14 cellular contexts compared by ENCODE assay signal in the genomic region with DNA sequence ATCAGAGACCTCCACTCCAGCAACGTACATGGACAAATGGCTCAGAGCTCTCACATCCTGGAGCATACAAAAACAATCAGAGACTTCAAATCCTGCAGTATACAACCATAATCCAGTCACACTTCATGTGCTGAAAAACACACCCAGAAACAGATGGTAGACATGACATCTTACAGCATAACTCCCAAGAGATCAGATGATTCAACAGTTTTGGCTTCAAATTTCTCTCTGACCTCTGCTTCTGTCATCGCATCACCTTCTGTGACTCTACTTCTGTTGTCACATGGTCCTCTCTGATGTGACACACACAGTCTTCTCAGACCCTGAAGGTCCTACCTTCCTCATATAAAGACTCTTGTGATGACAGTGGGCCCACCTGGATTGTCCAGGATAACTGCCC. TPM values are rescaled to one million over a fixed set of nuclear protein-coding genes. Genes with fewer than 3 reads are reported as not detected.
DNase-seq lines count a peak whose midpoint lies in the region; ATAC-seq, FAIRE-seq and TF ChIP-seq lines count a peak whose summit lies in the region.
"Had no signal": no experiment of that assay in that cellular context is flagged by ENCODE, and none has a peak within 500 bp of the region (broad histone marks: within the 10 kb centered on the region; RNA-seq: fewer than 3 reads in every experiment).

No MANE protein-coding gene starts in this region.

- peak overlapping the region in 1 of 2 donors; percentile 47 for H3K4me3 Mint-ChIP-seq in stimulated activated naive CD8-positive, alpha-beta T cell treated with anti-CD3 and anti-CD28 coated beads, Interleukin-15, amount 100 ng/mL, for 72 hours
- H3K4me3 Mint-ChIP-seq in activated CD4-positive, alpha-beta memory T cell treated with anti-CD3 and anti-CD28 coated beads for 36 hours: no peak overlapping the region

- CTCF ChIA-PET in activated CD4-positive, alpha-beta memory T cell treated with anti-CD3 and anti-CD28 coated beads for 36 hours (lab: Charles Lee): interaction anchor here (2.0 kb wide), 1 partner anchor 22 kb away, joined by 4 read pairs; no protein-coding TSS in a partner anchor

- no peak for TF ChIP-seq CTCF in kidney (IDR thresholded peaks at IDR 0.05; ENCODE audit: borderline replicate concordance, extremely low read depth, insufficient read depth)
- TF ChIP-seq CTCF in osteoblast (IDR thresholded peaks at IDR 0.05; ENCODE audit: extremely low read depth, low read depth, low read length): no peak

- no peak overlapping the region for H3K9ac ChIP-seq in kidney (ENCODE audit: low read length in 2 of 2)

- no peak for FAIRE-seq in kidney (lab: Jason Lieb, UNC)

- no peaks in the 10 kb centered on the region for H3K36me3 ChIP-seq in urinary bladder (ENCODE audit: insufficient read depth)
- H3K36me3 ChIP-seq in kidney (ENCODE audit: control insufficient read depth in 1 of 2, insufficient read depth in 2 of 2, low read length in 2 of 2): no peaks in the 10 kb centered on the region
- no peaks in the 10 kb centered on the region for H3K36me3 ChIP-seq in osteoblast (ENCODE audit: insufficient read depth, low read length)
- H3K36me3 ChIP-seq: left lung had no signal

- H3K4me3 ChIP-seq in urinary bladder (ENCODE audit: low read depth, low read length): no peak overlapping the region
- no peak overlapping the region for H3K4me3 ChIP-seq in kidney (ENCODE audit: low read length in 2 of 2)
- H3K4me3 ChIP-seq in osteoblast (ENCODE audit: insufficient read depth, low read length): no peak overlapping the region
- H3K4me3 ChIP-seq: left lung had no signal

- H3K27ac ChIP-seq in urinary bladder (ENCODE audit: low read depth): peak overlapping the region; percentile 23
- no peak overlapping the region for H3K27ac ChIP-seq in kidney (ENCODE audit: low read depth in 2 of 2, low read length in 2 of 2)
- H3K27ac ChIP-seq in osteoblast (ENCODE audit: low read depth, low read length): no peak overlapping the region
- H3K27ac ChIP-seq: left lung had no signal

- no peak overlapping the region for H3K4me2 ChIP-seq in osteoblast (ENCODE audit: insufficient read depth, low read length)

- WGBS in urinary bladder: 41% methylated on average over 2 of the region's 2 CpGs

- no peaks in the 10 kb centered on the region for H3K36me3 Mint-ChIP-seq in activated CD4-positive, alpha-beta memory T cell treated with anti-CD3 and anti-CD28 coated beads for 36 hours

- H3K79me2 ChIP-seq in osteoblast (ENCODE audit: insufficient read depth, low read length): no peaks in the 10 kb centered on the region

- no peak for DNase-seq in stimulated activated naive CD8-positive, alpha-beta T cell treated with anti-CD3 and anti-CD28 coated beads, Interleukin-15, Interleukin-2, amounts not matched to agents 100 U/mL and 50 U/mL, for 24 hours
- no peak for DNase-seq in stimulated activated naive CD8-positive, alpha-beta T cell treated with anti-CD3 and anti-CD28 coated beads, Interleukin-15, amount 100 ng/mL, for 72 hours
- no peak for DNase-seq in activated CD4-positive, alpha-beta memory T cell treated with anti-CD3 and anti-CD28 coated beads for 36 hours
- DNase-seq in fibroblast of gingiva (ENCODE audit: low read depth) (peak; percentile 43), mucosa of gallbladder (ENCODE audit: low spot score) (no peak), kidney (no peak), osteoblast (ENCODE audit: insufficient read length, low spot score, missing footprints) (no peak)
- DNase-seq: activated CD8-positive, alpha-beta memory T cell treated with anti-CD3 and anti-CD28 coated beads, Interleukin-2, amount 50 U/mL, for 4 hours; cerebellar nuclear complex; left lung; NCI-H187; nucleus accumbens had no signal

- H3K4me1 ChIP-seq in urinary bladder (ENCODE audit: insufficient read depth) (no peaks in the 10 kb centered on the region), kidney (ENCODE audit: control insufficient read depth in 1 of 2, insufficient read depth in 1 of 2, low read depth in 1 of 2, low read length in 2 of 2) (peaks cover 0 to 9% of the 10 kb centered on the region in 2 donors), osteoblast (ENCODE audit: insufficient read depth, low read length) (peaks cover 17% of the 10 kb centered on the region)
- H3K4me1 ChIP-seq: left lung had no signal

- H3K9me3 ChIP-seq in kidney (ENCODE audit: control insufficient read depth in 1 of 2, low read length in 2 of 2) (no peaks in the 10 kb centered on the region), osteoblast (ENCODE audit: low read depth, low read length) (no peaks in the 10 kb centered on the region)
- H3K9me3 ChIP-seq: left lung had no signal

- POLR2A ChIA-PET in activated CD4-positive, alpha-beta memory T cell treated with anti-CD3 and anti-CD28 coated beads for 36 hours (lab: Charles Lee): interaction anchor here (1.6 kb wide), 1 partner anchor 22 kb away, joined by 7 read pairs; no protein-coding TSS in a partner anchor

- intact Hi-C loops in activated CD4-positive, alpha-beta memory T cell treated with anti-CD3 and anti-CD28 coated beads for 36 hours (cut with micrococcal nuclease): loop anchor here (10.0 kb wide), 1 partner anchor 200 kb away; a partner anchor contains a TSS
- intact Hi-C loops in kidney (cut with DNase I): no loop called here

- H3K27me3 ChIP-seq in osteoblast (ENCODE audit: insufficient read depth, low read length): no peaks in the 10 kb centered on the region
- H3K27me3 ChIP-seq: left lung had no signal

- H3K27me3 Mint-ChIP-seq in stimulated activated naive CD8-positive, alpha-beta T cell treated with anti-CD3 and anti-CD28 coated beads, Interleukin-15, amount 100 ng/mL, for 72 hours: no peaks in the 10 kb centered on the region
- no peaks in the 10 kb centered on the region for H3K27me3 Mint-ChIP-seq in activated CD4-positive, alpha-beta memory T cell treated with anti-CD3 and anti-CD28 coated beads for 36 hours

- no peaks in the 10 kb centered on the region for H3K9me3 Mint-ChIP-seq in stimulated activated naive CD8-positive, alpha-beta T cell treated with anti-CD3 and anti-CD28 coated beads, Interleukin-15, amount 100 ng/mL, for 72 hours
- no peaks in the 10 kb centered on the region for H3K9me3 Mint-ChIP-seq in activated CD4-positive, alpha-beta memory T cell treated with anti-CD3 and anti-CD28 coated beads for 36 hours

- H3K27ac Mint-ChIP-seq in stimulated activated naive CD8-positive, alpha-beta T cell treated with anti-CD3 and anti-CD28 coated beads, Interleukin-15, amount 100 ng/mL, for 72 hours: peak overlapping the region in 1 of 2 donors; percentile 53
- peak overlapping the region; percentile 84 for H3K27ac Mint-ChIP-seq in activated CD4-positive, alpha-beta memory T cell treated with anti-CD3 and anti-CD28 coated beads for 36 hours

- H2AFZ ChIP-seq in osteoblast (ENCODE audit: low read length): no peak overlapping the region

- H4K20me1 ChIP-seq in osteoblast (ENCODE audit: insufficient read depth, low read length): peaks cover 2% of the 10 kb centered on the region

- ATAC-seq in stimulated activated naive CD8-positive, alpha-beta T cell treated with anti-CD3 and anti-CD28 coated beads, Interleukin-15, Interleukin-2, amounts not matched to agents 100 U/mL and 50 U/mL, for 24 hours: peak; percentile 19
- no peak for ATAC-seq in stimulated activated naive CD8-positive, alpha-beta T cell treated with anti-CD3 and anti-CD28 coated beads, Interleukin-15, amount 100 ng/mL, for 72 hours
- ATAC-seq: left lung had no signal

- H3K4me1 Mint-ChIP-seq in stimulated activated naive CD8-positive, alpha-beta T cell treated with anti-CD3 and anti-CD28 coated beads, Interleukin-15, amount 100 ng/mL, for 72 hours: peaks cover 85% of the 10 kb centered on the region
- H3K4me1 Mint-ChIP-seq in activated CD4-positive, alpha-beta memory T cell treated with anti-CD3 and anti-CD28 coated beads for 36 hours (ENCODE audit: low read depth): peaks cover 79% of the 10 kb centered on the region

RNA-seq across cellular contexts. Expression of a gene that starts 18.5 kb away (rescaled TPM):
- total RNA-seq in activated CD4-positive, alpha-beta memory T cell treated with anti-CD3 and anti-CD28 coated beads for 36 hours: 10 to 100 TPM; 32.3 to 35.6 TPM
- total RNA-seq in urinary bladder: 2.8 TPM
- polyA plus RNA-seq in urinary bladder: 6.0 TPM
- total RNA-seq in mucosa of gallbladder: 4.5 TPM
- total RNA-seq in kidney: 5.0 TPM
- polyA plus RNA-seq in kidney (ENCODE audit: insufficient read depth, low read depth, low replicate concordance): 2.8 TPM
- total RNA-seq in osteoblast: 2.5 and 2.7 TPM in 2 replicates

RNA-seq across cellular contexts. Expression of a gene that starts 31.5 kb away (rescaled TPM):
- total RNA-seq in activated CD4-positive, alpha-beta memory T cell treated with anti-CD3 and anti-CD28 coated beads for 36 hours: 10 to 100 TPM; 95.2 to 99.6 TPM
- total RNA-seq in urinary bladder (1.0 TPM), mucosa of gallbladder (11.5 TPM), kidney (14.2 TPM), osteoblast (0.36 TPM in 1 of 2 replicates, not detected in the other)
- polyA plus RNA-seq in urinary bladder (6.1 TPM), kidney (ENCODE audit: insufficient read depth, low read depth, low replicate concordance) (2.2 TPM)

RNA-seq across cellular contexts. Expression of a gene that starts 46.5 kb away (rescaled TPM):
- not detected for total RNA-seq in activated CD4-positive, alpha-beta memory T cell treated with anti-CD3 and anti-CD28 coated beads for 36 hours
- total RNA-seq in urinary bladder (not detected), mucosa of gallbladder (4.8 TPM), kidney (0.94 TPM), osteoblast (not detected in 2 replicates)
- polyA plus RNA-seq in urinary bladder (not detected), kidney (ENCODE audit: insufficient read depth, low read depth, low replicate concordance) (12.6 TPM)
- total RNA-seq: H4 had no signal
